ENCODE assay signal across 22 cellular contexts in the genomic region with DNA sequence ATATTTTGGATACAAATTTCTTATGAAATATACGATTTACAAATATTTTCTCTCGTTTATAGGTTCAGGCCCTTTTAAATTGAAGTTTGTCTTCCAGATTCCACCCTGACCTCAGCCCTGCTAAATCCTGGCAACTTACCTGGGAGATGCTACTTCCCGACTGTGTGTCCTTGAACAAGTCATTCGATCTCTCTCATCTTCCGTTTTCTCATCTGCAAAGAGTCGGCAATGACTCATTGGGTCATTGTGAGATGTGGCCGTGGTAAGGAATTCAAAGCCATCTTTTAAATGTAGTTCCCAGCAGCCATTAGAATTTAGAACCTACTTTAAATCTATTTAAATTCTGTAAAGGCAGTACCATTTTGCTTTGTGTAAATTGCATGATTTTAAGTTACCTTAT.
"Had no signal": no experiment of that assay in that cellular context is flagged by ENCODE, and none has a peak within 500 bp of the region (broad histone marks: within the 10 kb centered on the region; RNA-seq: fewer than 3 reads in every experiment).

No MANE protein-coding gene starts in this region.

- H3K4me2 ChIP-seq: neural progenitor cell had no signal

- H2AFZ ChIP-seq: neural progenitor cell had no signal

- H3K9ac ChIP-seq: neural progenitor cell had no signal

- H3K4me3 ChIP-seq: coronary artery, dorsolateral prefrontal cortex, heart left ventricle, left lung, lower lobe of right lung, neural progenitor cell, ovary, suprapubic skin, thyroid gland, upper lobe of left lung, vagina had no signal

- DNase-seq: dorsolateral prefrontal cortex; effector memory CD4-positive, alpha-beta T cell; heart left ventricle; hippocampal formation; left lung; lower lobe of right lung; midbrain; nucleus accumbens; ovary; right cardiac atrium; stimulated activated CD4-positive, alpha-beta T cell treated with anti-CD3 and anti-CD28 coated beads, Interleukin-4, amount 100 ng/mL, for 1 hour; stimulated activated CD8-positive, alpha-beta memory T cell treated with anti-CD3 and anti-CD28 coated beads, Interleukin-4, amount 100 ng/mL, for 48 hours; stimulated activated naive CD8-positive, alpha-beta T cell treated with anti-CD3 and anti-CD28 coated beads, Interleukin-15, Interleukin-2, amounts not matched to agents 100 U/mL and 50 U/mL, for 24 hours; thyroid gland; upper lobe of left lung had no signal

- H3K36me3 ChIP-seq: heart left ventricle, left lung, lower lobe of right lung, neural progenitor cell, ovary, suprapubic skin, thyroid gland, upper lobe of left lung, vagina had no signal

- H3K27ac ChIP-seq: coronary artery, dorsolateral prefrontal cortex, heart left ventricle, left lung, lower lobe of right lung, neural progenitor cell, ovary, suprapubic skin, thyroid gland, upper lobe of left lung, vagina had no signal

- H3K4me1 ChIP-seq: heart left ventricle, left lung, lower lobe of right lung, neural progenitor cell, thyroid gland, upper lobe of left lung, vagina had no signal

- H3K9me3 ChIP-seq: lower lobe of right lung, ovary, suprapubic skin, thyroid gland had no signal

- H3K27me3 ChIP-seq: dorsolateral prefrontal cortex, heart left ventricle, neural progenitor cell, ovary, thyroid gland, upper lobe of left lung, vagina had no signal

- ATAC-seq: esophagus mucosa; heart left ventricle; left lung; lower lobe of right lung; natural killer cell treated with Interleukin-12 subunit alpha and Interleukin-12 subunit beta and Interleukin-15 and Interleukin-18, amount 100 ng/mL, for 72 hours; right cardiac atrium; stimulated activated effector memory CD8-positive, alpha-beta T cell treated with anti-CD3 and anti-CD28 coated beads, Interleukin-12 subunit alpha, Interleukin-12 subunit beta, amount 100 ng/mL, for 72 hours; stimulated activated naive CD8-positive, alpha-beta T cell treated with anti-CD3 and anti-CD28 coated beads, Interleukin-15, Interleukin-2, amounts not matched to agents 100 U/mL and 50 U/mL, for 24 hours had no signal
